In the genomic region with DNA sequence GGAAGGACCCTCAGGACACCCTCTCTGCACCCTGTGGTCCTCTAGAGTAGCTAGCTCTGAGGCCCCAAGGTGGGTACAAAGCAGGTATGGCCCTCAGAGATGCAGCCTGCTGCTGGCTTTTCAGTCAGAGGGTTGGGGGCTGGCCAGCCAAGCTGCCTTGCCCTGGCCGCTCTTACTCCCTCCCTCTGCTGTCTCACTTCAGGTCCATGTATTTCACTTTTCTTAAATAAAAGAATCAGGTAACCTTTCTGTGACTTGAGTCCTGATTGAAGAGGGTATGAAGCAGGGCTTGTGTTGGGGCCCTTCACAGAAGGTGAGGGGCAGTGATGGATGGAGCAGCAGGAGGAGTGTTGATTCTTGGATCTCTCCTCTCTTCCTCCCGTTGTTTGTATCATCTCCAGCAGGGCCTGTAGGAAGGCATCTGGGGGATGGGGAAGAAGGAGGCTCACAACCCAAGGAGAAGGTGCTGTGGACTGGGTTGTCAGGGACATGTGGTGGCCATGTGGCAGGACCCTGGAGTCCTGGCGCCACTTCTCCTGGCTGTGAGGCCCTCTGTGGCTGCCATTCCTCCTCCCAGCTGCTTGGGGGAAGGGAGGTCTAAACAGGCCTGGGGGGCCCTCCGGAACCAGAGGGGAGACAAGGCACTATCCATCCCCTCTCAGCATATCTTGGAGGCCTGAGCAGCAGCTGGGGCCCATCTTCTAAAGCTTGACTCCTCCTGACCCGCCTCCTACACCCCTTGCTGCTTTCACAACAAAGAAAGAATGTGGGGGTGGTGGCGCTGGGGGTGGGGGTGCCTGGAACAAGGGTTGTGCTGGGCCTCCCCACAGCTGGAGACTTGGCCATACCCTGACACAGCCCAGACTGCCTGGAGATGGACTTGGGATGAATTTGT, we compare ENCODE assay signal across 1 cellular context.
TF ChIP-seq lines count a peak whose summit lies in the region.

No MANE protein-coding gene starts in this region.

TF ChIP-seq in A549, 52 proteins besides CTCF, POLR2A, EP300 and RAD21 (continued from another document):
- no peak for TF ChIP-seq USF2 (IDR thresholded peaks at IDR 0.05)
- TF ChIP-seq ZFP36 (IDR thresholded peaks at IDR 0.05; ENCODE audit: borderline replicate concordance, partially characterized antibody) = no peak
- TF ChIP-seq RARB (CRISPR knock-in tag; IDR thresholded peaks at IDR 0.05) = no peak
- no peak for TF ChIP-seq KDM5A (IDR thresholded peaks at IDR 0.05)
